9 cellular contexts compared by ENCODE assay signal in the genomic region with DNA sequence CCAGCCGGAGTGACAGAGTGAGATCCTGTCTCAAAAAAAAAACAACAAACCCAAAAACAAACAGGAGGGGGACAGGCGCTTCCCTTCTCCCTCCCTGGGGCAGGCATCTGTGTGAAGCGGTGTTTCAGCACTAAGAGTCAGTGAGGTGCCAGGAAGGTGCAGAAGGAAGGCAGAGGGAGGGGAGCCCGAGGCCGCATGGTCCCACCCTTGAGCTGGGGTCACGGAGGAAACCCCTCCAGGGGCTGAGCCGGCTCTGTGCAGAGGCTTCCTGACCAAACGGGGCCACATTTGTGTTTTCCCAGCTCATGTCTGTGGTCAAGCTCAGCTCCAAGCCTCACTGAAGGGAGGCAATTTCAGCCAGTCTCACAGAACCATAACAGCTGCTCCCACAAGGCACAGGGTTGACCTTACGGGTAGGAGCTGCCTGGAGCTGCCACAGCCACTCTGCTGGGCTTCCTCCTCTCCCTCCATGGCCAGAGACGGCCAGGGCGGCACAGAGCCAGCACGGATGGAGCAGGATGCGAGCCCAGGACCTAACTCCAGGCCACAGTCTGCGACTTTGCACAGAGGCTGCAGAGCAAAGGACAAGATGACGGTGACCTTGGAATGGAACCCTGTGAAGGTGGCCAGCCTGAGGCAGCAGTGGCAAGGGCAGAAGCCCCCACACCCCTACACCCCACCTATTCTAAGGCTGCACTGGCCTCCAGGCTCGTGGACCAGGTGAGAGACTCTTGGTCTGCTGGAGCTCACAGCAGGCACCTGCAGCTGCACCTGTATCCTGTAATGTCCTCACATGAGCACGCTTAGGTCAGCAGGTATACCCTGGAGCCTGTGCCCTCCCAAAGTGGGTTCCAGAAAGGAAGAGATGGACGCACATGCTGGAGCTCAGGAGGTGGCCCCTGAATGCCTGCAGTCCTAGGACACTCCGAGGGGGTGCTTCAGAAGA. TPM values are rescaled to one million over a fixed set of nuclear protein-coding genes. Genes with fewer than 3 reads are reported as not detected.
"Had no signal": no experiment of that assay in that cellular context is flagged by ENCODE, and none has a peak within 500 bp of the region (broad histone marks: within the 10 kb centered on the region; RNA-seq: fewer than 3 reads in every experiment).

No MANE protein-coding gene starts in this region.

- H3K27ac ChIP-seq: brain microvascular endothelial cell, gastrocnemius medialis had no signal

- H3K4me3 Mint-ChIP-seq: activated T-helper 1 cell treated with anti-CD3 and anti-CD28 coated beads, Interleukin-12 subunit alpha, Interleukin-12 subunit beta, Interleukin-2, Interleukin-4 antibody, amounts not matched to agents 30 ng/mL and 10 ng/mL and 1 ng/mL, durations not matched to agents 14 hours and 24 hours and 36 hours; dendritic cell treated with granulocyte-macrophage colony-stimulating factor and Interleukin-4, amounts not matched to agents 40 ng/mL and 50 ng/mL, for 4 days had no signal

- H3K27ac Mint-ChIP-seq: activated T-helper 1 cell treated with anti-CD3 and anti-CD28 coated beads, Interleukin-12 subunit alpha, Interleukin-12 subunit beta, Interleukin-2, Interleukin-4 antibody, amounts not matched to agents 30 ng/mL and 10 ng/mL and 1 ng/mL, durations not matched to agents 14 hours and 24 hours and 36 hours; dendritic cell treated with granulocyte-macrophage colony-stimulating factor and Interleukin-4, amounts not matched to agents 40 ng/mL and 50 ng/mL, for 4 days had no signal

- H3K4me3 ChIP-seq: gastrocnemius medialis had no signal

- H3K4me1 ChIP-seq: gastrocnemius medialis had no signal

- H3K9me3 ChIP-seq: gastrocnemius medialis had no signal

- H3K27me3 Mint-ChIP-seq: dendritic cell treated with granulocyte-macrophage colony-stimulating factor and Interleukin-4, amounts not matched to agents 40 ng/mL and 50 ng/mL, for 4 days had no signal

- DNase-seq: activated CD4-positive, alpha-beta T cell treated with anti-CD3 and anti-CD28 coated beads, Interleukin-2, amount 50 U/mL, for 1 hour; anterior cingulate cortex; brain microvascular endothelial cell; cerebellar nuclear complex; gastrocnemius medialis; midbrain had no signal

- H3K27me3 ChIP-seq: brain microvascular endothelial cell, gastrocnemius medialis had no signal

- H3K9me3 Mint-ChIP-seq: activated T-helper 1 cell treated with anti-CD3 and anti-CD28 coated beads, Interleukin-12 subunit alpha, Interleukin-12 subunit beta, Interleukin-2, Interleukin-4 antibody, amounts not matched to agents 30 ng/mL and 10 ng/mL and 1 ng/mL, durations not matched to agents 14 hours and 24 hours and 36 hours; dendritic cell treated with granulocyte-macrophage colony-stimulating factor and Interleukin-4, amounts not matched to agents 40 ng/mL and 50 ng/mL, for 4 days had no signal

- H3K36me3 ChIP-seq: brain microvascular endothelial cell had no signal

RNA-seq across cellular contexts. Expression of gene GRTP1, which starts 59.6 kb away (rescaled TPM):
- total RNA-seq: activated CD8-positive, alpha-beta memory T cell treated with anti-CD3 and anti-CD28 coated beads for 36 hours; activated T-helper 1 cell treated with anti-CD3 and anti-CD28 coated beads, Interleukin-12 subunit alpha, Interleukin-12 subunit beta, Interleukin-2, Interleukin-4 antibody, amounts not matched to agents 30 ng/mL and 10 ng/mL and 1 ng/mL, durations not matched to agents 14 hours and 24 hours and 36 hours had no signal
